In the genomic region with DNA sequence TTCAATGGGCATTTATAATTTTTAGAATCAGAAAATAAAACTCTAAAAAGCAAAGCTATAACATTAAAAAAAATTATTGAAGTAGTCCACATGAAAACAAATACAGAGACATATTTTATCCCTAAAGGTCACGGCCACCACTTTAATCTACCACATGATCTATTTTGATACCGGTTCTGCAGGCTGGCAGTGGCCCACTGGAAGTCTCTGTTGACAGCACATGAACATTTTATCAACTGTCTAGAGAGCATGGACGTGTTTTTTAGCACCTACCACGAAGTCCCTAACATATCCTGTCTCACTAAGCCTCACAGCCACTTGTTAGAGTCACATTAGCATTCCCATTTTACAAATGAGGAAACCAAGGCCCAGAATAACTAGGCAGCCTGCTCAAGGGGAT, we compare ENCODE assay signal across 35 cellular contexts. TPM values are rescaled to one million over a fixed set of nuclear protein-coding genes. Genes with fewer than 3 reads are reported as not detected.
"Had no signal": no experiment of that assay in that cellular context is flagged by ENCODE, and none has a peak within 500 bp of the region (broad histone marks: within the 10 kb centered on the region; RNA-seq: fewer than 3 reads in every experiment).

No MANE protein-coding gene starts in this region.

- H3K4me3 ChIP-seq: cardiac muscle cell had no signal

- H3K27ac ChIP-seq: cardiac muscle cell, RWPE1 had no signal

- H3K36me3 ChIP-seq: cardiac muscle cell had no signal

- DNase-seq: activated CD4-positive, alpha-beta memory T cell treated with anti-CD3 and anti-CD28 coated beads for 36 hours; activated CD4-positive, alpha-beta T cell treated with anti-CD3 and anti-CD28 coated beads for 4 hours; activated CD4-positive, alpha-beta T cell treated with anti-CD3 and anti-CD28 coated beads, Interleukin-2, amount 50 U/mL, for 1 hour; activated CD4-positive, CD25-positive, alpha-beta regulatory T cell treated with anti-CD3 and anti-CD28 coated beads, Interleukin-2, amount 50 U/mL, for 72 hours; activated CD8-positive, alpha-beta memory T cell treated with anti-CD3 and anti-CD28 coated beads, Interleukin-2, amount 50 U/mL, for 4 hours; activated gamma-delta T cell treated with Interleukin-2 at 50 U/mL for 16 hours; activated naive CD4-positive, alpha-beta T cell treated with anti-CD3 and anti-CD28 coated beads for 36 hours; activated T-cell treated with anti-CD3 and anti-CD28 coated beads for 4 hours; activated T-cell treated with anti-CD3 and anti-CD28 coated beads, Interleukin-2, amount 50 U/mL, for 4 hours; aorta; Kasumi-1; KG1; NCI-H1105; NCI-H1417 treated with DMSO at 0.1 percent for 48 hours; NCI-H1930; NCI-H2081 treated with DMSO at 0.1 percent for 48 hours; NCI-H345; NCI-H510A; NCI-H526; NCI-H748 treated with DMSO at 0.1 percent for 48 hours; NK-92 treated with Interleukin-12 subunit alpha and Interleukin-12 subunit beta, amount 100 ng/mL, for 24 hours; PC-3; SIG-M5; T-cell; T-helper 2 cell; T-helper 9 cell had no signal

- ATAC-seq: activated T-cell treated with anti-CD3 and anti-CD28 coated beads, Interleukin-2, amount 50 U/mL, for 4 hours; PC-3; Right ventricle myocardium inferior; SK-N-SH treated with all-trans-retinoic acid at 6 μM for 48 hours; T-cell; WTC11 had no signal

RNA-seq across cellular contexts. Expression of gene CPA3, which starts 1.8 kb away (rescaled TPM):
- total RNA-seq: activated CD4-positive, alpha-beta memory T cell treated with anti-CD3 and anti-CD28 coated beads for 36 hours; activated naive CD4-positive, alpha-beta T cell treated with anti-CD3 and anti-CD28 coated beads for 36 hours; activated T-helper 1 cell treated with anti-CD3 and anti-CD28 coated beads, Interleukin-12 subunit alpha, Interleukin-12 subunit beta, Interleukin-2, Interleukin-4 antibody, amounts not matched to agents 30 ng/mL and 10 ng/mL and 1 ng/mL, durations not matched to agents 14 hours and 24 hours and 36 hours; cardiac muscle cell; PC-3; SK-MEL-5; WTC11 had no signal
- polyA plus RNA-seq: cardiac muscle cell had no signal

RNA-seq across cellular contexts. Expression of gene CPB1, which starts 35.7 kb away (rescaled TPM):
- total RNA-seq: activated CD4-positive, alpha-beta memory T cell treated with anti-CD3 and anti-CD28 coated beads for 36 hours; activated naive CD4-positive, alpha-beta T cell treated with anti-CD3 and anti-CD28 coated beads for 36 hours; activated naive CD4-positive, alpha-beta T cell treated with anti-CD3 and anti-CD28 coated beads, Interleukin-2, amount 50 U/mL, for 72 hours; activated T-helper 1 cell treated with anti-CD3 and anti-CD28 coated beads, Interleukin-12 subunit alpha, Interleukin-12 subunit beta, Interleukin-2, Interleukin-4 antibody, amounts not matched to agents 30 ng/mL and 10 ng/mL and 1 ng/mL, durations not matched to agents 14 hours and 24 hours and 36 hours; cardiac muscle cell; M059J; PC-3; Right ventricle myocardium inferior; SK-MEL-5 had no signal
- polyA plus RNA-seq: cardiac muscle cell had no signal
